In the genomic region with DNA sequence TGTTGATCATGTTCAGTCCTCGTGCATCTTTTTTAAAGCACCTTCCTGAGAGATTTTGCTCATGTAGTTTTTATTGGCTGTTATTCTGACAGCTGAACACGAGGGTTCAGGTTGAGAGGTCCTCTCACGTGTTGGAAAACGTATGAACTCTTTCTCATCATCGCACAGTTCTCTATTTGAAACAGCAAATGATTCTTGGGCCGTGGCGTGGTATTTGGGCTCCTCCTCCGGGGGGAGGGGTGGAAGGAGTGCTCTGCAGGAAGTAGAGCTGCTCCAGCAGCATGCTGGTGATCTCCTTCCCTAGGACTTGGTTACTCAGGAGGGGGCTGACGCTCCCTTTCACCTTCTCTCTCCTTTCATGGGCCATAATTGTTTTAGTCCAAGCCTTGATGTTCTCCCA, we compare ENCODE assay signal across 8 cellular contexts.
DNase-seq lines count a peak whose midpoint lies in the region; ATAC-seq lines count a peak whose summit lies in the region.
"Had no signal": no experiment of that assay in that cellular context is flagged by ENCODE, and none has a peak within 500 bp of the region (broad histone marks: within the 10 kb centered on the region; RNA-seq: fewer than 3 reads in every experiment).

No MANE protein-coding gene starts in this region.

- no peak overlapping the region for H3K4me3 Mint-ChIP-seq in T-helper 17 cell

- H3K36me3 Mint-ChIP-seq in T-helper 17 cell (ENCODE audit: low read depth), result no peaks in the 10 kb centered on the region

- peaks cover 3% of the 10 kb centered on the region for H3K9me3 ChIP-seq in T-helper 17 cell (ENCODE audit: control insufficient read depth, low read length, poor library complexity, severe bottlenecking)
- H3K9me3 ChIP-seq: tibial nerve had no signal

- peak overlapping the region; percentile 19 for H3K27ac Mint-ChIP-seq in T-helper 17 cell

- ATAC-seq in GM18858 (IDR thresholded peaks at IDR 0.05; ENCODE audit: unreplicated experiment) (peak; percentile 70), HG02798 (IDR thresholded peaks at IDR 0.05; ENCODE audit: poor library complexity, unreplicated experiment) (peak; percentile 66), T-helper 17 cell (peak; percentile 64), HG03342 (IDR thresholded peaks at IDR 0.05; ENCODE audit: unreplicated experiment) (no peak)

- DNase-seq in T-helper 17 cell (no peak), globus pallidus (ENCODE audit: low spot score) (peak; percentile 56), GM19240 (ENCODE audit: insufficient read length, low spot score) (no peak)
- DNase-seq in stimulated activated CD4-positive, alpha-beta T cell treated with anti-CD3 and anti-CD28 coated beads, Interleukin-1b, Interleukin-23, amount 100 ng/mL, for 48 hours, result peak; percentile 62

- peaks cover 33% of the 10 kb centered on the region for H3K4me1 Mint-ChIP-seq in T-helper 17 cell

- H3K27me3 Mint-ChIP-seq in T-helper 17 cell, result no peaks in the 10 kb centered on the region

Comparison
In these comparisons a context has a peak if more than half of its experiments do, and no peak if none do; other contexts are left out.
1. DNase-seq: peak in globus pallidus (single experiment) and stimulated activated CD4-positive, alpha-beta T cell treated with anti-CD3 and anti-CD28 coated beads, Interleukin-1b, Interleukin-23, amount 100 ng/mL, for 48 hours (single experiment); none in T-helper 17 cell (0 of 3) and GM19240 (single experiment).